In genomic region chr21:32733356-32733755, GRCh38 we compare ENCODE assay signal across 1 cellular context.
TF ChIP-seq lines count a peak whose summit lies in the region.

No MANE protein-coding gene starts in this region.

TF ChIP-seq in SK-N-SH treated with all-trans-retinoic acid at 6 μM for 48 hours, 23 proteins besides CTCF, POLR2A, EP300 and RAD21 (continued from another document):
- TF ChIP-seq TSHZ2 (CRISPR knock-in tag; IDR thresholded peaks at IDR 0.05) (no peak), GLIS3 (CRISPR knock-in tag; IDR thresholded peaks at IDR 0.05) (no peak), SNAI2 (CRISPR knock-in tag; IDR thresholded peaks at IDR 0.05) (no peak)
- TF ChIP-seq, protein P1, sequence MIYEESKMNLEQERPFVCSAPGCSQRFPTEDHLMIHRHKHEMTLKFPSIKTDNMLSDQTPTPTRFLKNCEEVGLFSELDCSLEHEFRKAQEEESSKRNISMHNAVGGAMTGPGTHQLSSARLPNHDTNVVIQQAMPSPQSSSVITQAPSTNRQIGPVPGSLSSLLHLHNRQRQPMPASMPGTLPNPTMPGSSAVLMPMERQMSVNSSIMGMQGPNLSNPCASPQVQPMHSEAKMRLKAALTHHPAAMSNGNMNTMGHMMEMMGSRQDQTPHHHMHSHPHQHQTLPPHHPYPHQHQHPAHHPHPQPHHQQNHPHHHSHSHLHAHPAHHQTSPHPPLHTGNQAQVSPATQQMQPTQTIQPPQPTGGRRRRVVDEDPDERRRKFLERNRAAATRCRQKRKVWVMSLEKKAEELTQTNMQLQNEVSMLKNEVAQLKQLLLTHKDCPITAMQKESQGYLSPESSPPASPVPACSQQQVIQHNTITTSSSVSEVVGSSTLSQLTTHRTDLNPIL (CRISPR knock-in tag; IDR thresholded peaks at IDR 0.05; ENCODE audit: low read depth): no peak
